ENCODE assay signal across 18 cellular contexts in the genomic region with DNA sequence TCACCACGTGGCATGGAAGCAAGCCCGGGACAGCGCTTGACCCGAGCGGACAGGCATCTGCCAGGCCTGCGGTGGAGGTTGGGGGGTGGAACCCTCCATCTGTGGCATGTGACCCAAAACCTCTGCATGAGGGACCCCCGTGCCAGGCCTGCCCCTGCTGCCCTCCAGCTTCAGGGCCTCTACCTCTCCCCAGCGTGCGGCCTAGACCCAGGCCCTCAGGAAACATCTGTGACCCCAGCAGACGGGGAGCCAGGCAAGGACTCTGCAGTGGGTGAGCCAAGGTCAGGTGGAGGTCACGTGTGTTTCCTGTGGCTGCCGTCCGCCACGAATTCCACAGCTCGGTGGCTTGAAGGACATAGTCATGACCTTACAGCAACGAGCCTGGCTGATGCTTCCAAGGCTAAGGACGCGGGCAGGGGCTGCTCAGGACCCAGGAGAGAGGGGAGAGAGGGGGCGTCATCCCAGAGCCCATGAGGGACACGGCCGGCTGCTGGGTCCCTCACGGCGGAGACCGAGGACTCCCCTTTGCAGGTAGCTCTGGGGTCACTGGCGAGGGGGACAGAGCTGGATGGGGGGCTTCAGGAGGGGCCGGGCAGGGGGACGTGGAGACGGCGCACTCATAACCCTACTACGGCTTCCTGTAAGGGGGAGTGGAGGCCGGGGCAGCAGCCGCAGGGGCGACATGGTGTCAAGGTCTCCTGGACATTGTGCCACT.
DNase-seq lines count a peak whose midpoint lies in the region; ATAC-seq and TF ChIP-seq lines count a peak whose summit lies in the region.
"Had no signal": no experiment of that assay in that cellular context is flagged by ENCODE, and none has a peak within 500 bp of the region (broad histone marks: within the 10 kb centered on the region; RNA-seq: fewer than 3 reads in every experiment).

No MANE protein-coding gene starts in this region.

- peaks cover 4% of the 10 kb centered on the region for H3K4me1 Mint-ChIP-seq in glutamatergic neuron (ENCODE audit: low read depth, unreplicated experiment)

- no peak for ATAC-seq in left cardiac atrium
- no peak for ATAC-seq in Right ventricle myocardium superior (ENCODE audit: poor library complexity)
- no peak for ATAC-seq in GM19463 (IDR thresholded peaks at IDR 0.05; ENCODE audit: unreplicated experiment)
- ATAC-seq in HG03469 (IDR thresholded peaks at IDR 0.05; ENCODE audit: unreplicated experiment) = no peak

- H3K36me3 Mint-ChIP-seq in glutamatergic neuron (ENCODE audit: unreplicated experiment) = peaks cover 20% of the 10 kb centered on the region
- H3K36me3 Mint-ChIP-seq: CD4-positive, CD25-positive, alpha-beta regulatory T cell had no signal

- intact Hi-C loops in left cardiac atrium (cut with DNase I) (no loop called here), Right ventricle myocardium superior (cut with DNase I) (no loop called here), posterior vena cava (cut with DNase I) (no loop called here)

- H3K4me3 Mint-ChIP-seq in glutamatergic neuron (ENCODE audit: unreplicated experiment) = no peak overlapping the region
- H3K4me3 Mint-ChIP-seq: CD4-positive, CD25-positive, alpha-beta regulatory T cell had no signal

- H3K27me3 Mint-ChIP-seq in glutamatergic neuron (ENCODE audit: unreplicated experiment) = peaks cover 25% of the 10 kb centered on the region
- H3K27me3 Mint-ChIP-seq: CD4-positive, CD25-positive, alpha-beta regulatory T cell had no signal

- no peak for TF ChIP-seq CTCF in glutamatergic neuron (IDR thresholded peaks at IDR 0.05; ENCODE audit: partially characterized antibody, unreplicated experiment)

- H3K27ac Mint-ChIP-seq in glutamatergic neuron (ENCODE audit: unreplicated experiment) = no peak overlapping the region

- H3K9me3 Mint-ChIP-seq in glutamatergic neuron (ENCODE audit: unreplicated experiment) = peaks cover 16% of the 10 kb centered on the region

- DNase-seq in left cardiac atrium (peak; percentile 17), Right ventricle myocardium superior (no peak), glutamatergic neuron (peak; percentile 37), posterior vena cava (ENCODE audit: low spot score) (peak; percentile 75)
- no peak for DNase-seq in NK-92 treated with Interleukin-12 subunit alpha and Interleukin-12 subunit beta, amount 100 ng/mL, for 24 hours (lab: John Stamatoyannopoulos, UW)
- DNase-seq: AML-193, DMS79, Kasumi-1, NCI-H1694, NCI-H2081, NCI-H2171 treated with DMSO at 0.1 percent for 48 hours, NCI-H446, NCI-H526, OCI-M1, SHP77 had no signal

Comparison
In these comparisons a context has a peak if more than half of its experiments do, and no peak if none do; other contexts are left out.
1. DNase-seq: peak in left cardiac atrium (single experiment), glutamatergic neuron (single experiment) and posterior vena cava (single experiment); none in Right ventricle myocardium superior (single experiment) and NK-92 treated with Interleukin-12 subunit alpha and Interleukin-12 subunit beta, amount 100 ng/mL, for 24 hours (single experiment).